Comparison of ENCODE assay signal across 8 cellular contexts in genomic region chr14:49693738-49694130, GRCh38. TPM values are rescaled to one million over a fixed set of nuclear protein-coding genes. Genes with fewer than 3 reads are reported as not detected.
DNase-seq lines count a peak whose midpoint lies in the region; ATAC-seq and TF ChIP-seq lines count a peak whose summit lies in the region.
"Not testable (repeated sequence)": the region's sequence is repeated elsewhere in the genome, so short reads cannot be mapped to it uniquely, and the experiment has no call there.

No MANE protein-coding gene starts in this region.

- intact Hi-C loops in A673 (cut with micrococcal nuclease; ENCODE audit: unreplicated experiment) (loop anchor here (2.0 kb wide), 1 partner anchor 75 kb away; the partner anchor contains the start of gene KLHDC2), spleen (cut with DNase I; ENCODE audit: low total_unique reads) (loop anchor here (10.0 kb wide), 1 partner anchor 71 kb away; the partner anchor contains the start of gene KLHDC2)

- H3K9me3 ChIP-seq in A673 (ENCODE audit: low read depth, low read length, poor library complexity, severe bottlenecking); HAP-1; SK-N-MC (ENCODE audit: low read depth, low read length); ectodermal cell (ENCODE audit: control insufficient read depth, low read length); spleen: not testable (repeated sequence)

- H3K4me1 ChIP-seq in A673 (ENCODE audit: insufficient read depth, low read length, poor library complexity, severe bottlenecking); ectodermal cell (ENCODE audit: control insufficient read depth, insufficient read depth, low read length): not testable (repeated sequence)
- H3K4me1 ChIP-seq in HAP-1 (peaks cover 19% of the 10 kb centered on the region), spleen (peaks cover 4 to 42% (median 20%) of the 10 kb centered on the region in 6 donors)

- WGBS in ectodermal cell, 2 experiments = 45 to 49% methylated on average over 13 of the region's 14 CpGs
- 18 to 34% (median 24%) methylated on average over 12 to 14 of the region's 14 CpGs for WGBS in spleen, 5 donors

- peak overlapping the region; percentile 62 for H3K4me3 ChIP-seq in A673 (ENCODE audit: low read depth, low read length, poor library complexity, severe bottlenecking)
- H3K4me3 ChIP-seq in HAP-1 = peak overlapping the region; percentile 42
- H3K4me3 ChIP-seq in SK-N-MC = peak overlapping the region; percentile 84
- H3K4me3 ChIP-seq in ectodermal cell (ENCODE audit: insufficient read depth, low read depth, low read length) = peak overlapping the region; percentile 67
- peak overlapping the region; percentile 83 for H3K4me3 ChIP-seq in iPS-11a (ENCODE audit: low read depth, low read length)
- H3K4me3 ChIP-seq in spleen = peak overlapping the region; percentile 45 to 92 (median 68)

- not testable (repeated sequence) for H3K27ac ChIP-seq in A673 (ENCODE audit: low read depth, low read length, poor library complexity, severe bottlenecking); SK-N-MC; ectodermal cell (ENCODE audit: insufficient read depth, low read depth, low read length, poor library complexity, severe bottlenecking)
- peak overlapping the region; percentile 90 to 97 (median 94) for H3K27ac ChIP-seq in spleen

- CTCF ChIA-PET in A673 (lab: Charles Lee) = interaction anchor here (0.6 kb wide), 1 partner anchor 19 kb away, joined by 6 read pairs; no protein-coding TSS in a partner anchor
- CTCF ChIA-PET in activated naive CD4-positive, alpha-beta T cell treated with anti-CD3 and anti-CD28 coated beads, Interleukin-2, amount 10 ng/mL, durations not matched to agents 7 days and 5 days (lab: Charles Lee) = not testable (repeated sequence)

- peak overlapping the region; percentile 81 for H3K9ac ChIP-seq in SK-N-MC (ENCODE audit: insufficient read length)

- H3K27me3 Mint-ChIP-seq in activated naive CD4-positive, alpha-beta T cell treated with anti-CD3 and anti-CD28 coated beads, Interleukin-2, amount 10 ng/mL, durations not matched to agents 7 days and 5 days; naive thymus-derived CD8-positive, alpha-beta T cell: not testable (repeated sequence)

- not testable (repeated sequence) for H3K27me3 ChIP-seq in A673 (replicated peaks; ENCODE audit: insufficient read depth, low read depth, low read length, poor library complexity); HAP-1 (ENCODE audit: low read depth); spleen (replicated peaks in 1 of 7)
- H3K27me3 ChIP-seq in ectodermal cell (ENCODE audit: control insufficient read depth, insufficient read depth, low read length, poor library complexity, severe bottlenecking) = peaks cover 26% of the 10 kb centered on the region

- H3K27ac Mint-ChIP-seq in activated naive CD4-positive, alpha-beta T cell treated with anti-CD3 and anti-CD28 coated beads, Interleukin-2, amount 10 ng/mL, durations not matched to agents 7 days and 5 days = not testable (repeated sequence)
- peak overlapping the region in 9 of 10 donors; percentile 18 to 94 (median 76) for H3K27ac Mint-ChIP-seq in naive thymus-derived CD8-positive, alpha-beta T cell

- H3K4me3 Mint-ChIP-seq in activated naive CD4-positive, alpha-beta T cell treated with anti-CD3 and anti-CD28 coated beads, Interleukin-2, amount 10 ng/mL, durations not matched to agents 7 days and 5 days = peak overlapping the region; percentile 71
- peak overlapping the region; percentile 67 to 94 (median 86) for H3K4me3 Mint-ChIP-seq in naive thymus-derived CD8-positive, alpha-beta T cell

- ATAC-seq in naive thymus-derived CD8-positive, alpha-beta T cell = not testable (repeated sequence)

- H3K4me1 Mint-ChIP-seq in activated naive CD4-positive, alpha-beta T cell treated with anti-CD3 and anti-CD28 coated beads, Interleukin-2, amount 10 ng/mL, durations not matched to agents 7 days and 5 days = peaks cover 30% of the 10 kb centered on the region
- peaks cover 2 to 48% (median 35%) of the 10 kb centered on the region in 4 donors for H3K4me1 Mint-ChIP-seq in naive thymus-derived CD8-positive, alpha-beta T cell

- not testable (repeated sequence) for H3K36me3 Mint-ChIP-seq in activated naive CD4-positive, alpha-beta T cell treated with anti-CD3 and anti-CD28 coated beads, Interleukin-2, amount 10 ng/mL, durations not matched to agents 7 days and 5 days; naive thymus-derived CD8-positive, alpha-beta T cell

- not testable (repeated sequence) for H3K36me3 ChIP-seq in A673 (ENCODE audit: insufficient read depth, low read length, poor library complexity, severe bottlenecking); HAP-1 (replicated peaks); SK-N-MC (ENCODE audit: insufficient read depth, low read length); ectodermal cell (ENCODE audit: control insufficient read depth, insufficient read depth, low read length); spleen

- not testable (repeated sequence) for TF ChIP-seq POLR2A in spleen (IDR thresholded peaks at IDR 0.05)

- in situ Hi-C loops in HAP-1 (cut with MboI; ENCODE audit: low sequenced_read_pairs) = not testable (repeated sequence)

- TF ChIP-seq CTCF in A673 (conservative IDR thresholded peaks at IDR 0.05; ENCODE audit: low read depth, low read length); spleen (IDR thresholded peaks at IDR 0.05 in 8 of 11, conservative IDR thresholded peaks at IDR 0.05 in 3 of 11): not testable (repeated sequence)

- not testable (repeated sequence) for H3K9me3 Mint-ChIP-seq in activated naive CD4-positive, alpha-beta T cell treated with anti-CD3 and anti-CD28 coated beads, Interleukin-2, amount 10 ng/mL, durations not matched to agents 7 days and 5 days; naive thymus-derived CD8-positive, alpha-beta T cell

- POLR2A ChIA-PET in A673 (lab: Charles Lee; ENCODE audit: low non-redundant PET) = interaction anchor here (0.7 kb wide), 1 partner anchor 714 kb away, joined by 3 read pairs; no protein-coding TSS in a partner anchor
- POLR2A ChIA-PET in naive thymus-derived CD8-positive, alpha-beta T cell (lab: Charles Lee) = interaction anchor here (0.6 to 2.7 kb wide), 5 partner anchors 60 to 199 kb away, joined by 4 to 19 read pairs (median 10); partner anchors contain the start of genes ARF6, DNAAF2, KLHDC2 and MGAT2

- not testable (repeated sequence) for BruUV-seq in A673 (replicated peaks; lab: Mats Ljungman, UMichigan)

- DNase-seq in A673 (ENCODE audit: low spot score); HAP-1 (ENCODE audit: low spot score in 2 of 2); SK-N-MC (ENCODE audit: low read depth, low spot score); naive thymus-derived CD8-positive, alpha-beta T cell; spleen: not testable (repeated sequence)
- DNase-seq in activated naive CD4-positive, alpha-beta T cell treated with anti-CD3 and anti-CD28 coated beads, Interleukin-2, amount 10 ng/mL, durations not matched to agents 7 days and 5 days = peak; percentile 39

RNA-seq across cellular contexts. Expression of gene KLHDC1, which starts 0.8 kb away (rescaled TPM):
- total RNA-seq in A673 (2021) = 1.3 TPM in 2 replicates
- polyA plus RNA-seq in ectodermal cell (2013, experiment 1 of 4) = 0.74 TPM
- polyA plus RNA-seq in ectodermal cell (2013, experiment 2 of 4) = 0.96 TPM
- 1.0 TPM for polyA plus RNA-seq in ectodermal cell (2013, experiment 3 of 4)
- polyA plus RNA-seq in ectodermal cell (2013, experiment 4 of 4) = 1.1 TPM
- 10 to 100 TPM; 18.2 to 19.3 TPM for total RNA-seq in naive thymus-derived CD8-positive, alpha-beta T cell
- polyA plus RNA-seq in naive thymus-derived CD8-positive, alpha-beta T cell = 1 to 10 TPM; 2.6 to 9.0 (median 3.2) TPM
- 10 to 100 TPM in 4 of 7 donors, 1 to 10 TPM in 3; 5.9 to 12.8 (median 10.2) TPM for total RNA-seq in spleen
- 1 to 10 TPM; 3.1 to 4.3 (median 3.2) TPM for polyA plus RNA-seq in spleen

RNA-seq across cellular contexts. Expression of gene POLE2, which starts 5.7 kb away (rescaled TPM):
- total RNA-seq in A673 (2021) (39.5 and 42.1 TPM in 2 replicates), spleen (1 to 10 TPM; 1.8 to 7.4 (median 3.9) TPM)
- 41.7 TPM for polyA plus RNA-seq in ectodermal cell (2013, experiment 1 of 4)
- polyA plus RNA-seq in ectodermal cell (2013, experiment 2 of 4) = 34.9 TPM
- 42.8 TPM for polyA plus RNA-seq in ectodermal cell (2013, experiment 3 of 4)
- 38.9 TPM for polyA plus RNA-seq in ectodermal cell (2013, experiment 4 of 4)
- total RNA-seq in naive thymus-derived CD8-positive, alpha-beta T cell = 1 to 10 TPM; 1.9 to 2.0 TPM
- 1 to 10 TPM; 1.3 to 3.2 (median 1.6) TPM for polyA plus RNA-seq in naive thymus-derived CD8-positive, alpha-beta T cell
- polyA plus RNA-seq in spleen = 1 to 10 TPM; 3.0 to 4.9 (median 3.5) TPM

RNA-seq across cellular contexts. Expression of gene DNAAF2, which starts 58.7 kb away (rescaled TPM):
- 12.4 and 13.7 TPM in 2 replicates for total RNA-seq in A673 (2021)
- 21.5 TPM for polyA plus RNA-seq in ectodermal cell (2013, experiment 1 of 4)
- 22.7 TPM for polyA plus RNA-seq in ectodermal cell (2013, experiment 2 of 4)
- polyA plus RNA-seq in ectodermal cell (2013, experiment 3 of 4) = 21.6 TPM
- 23.2 TPM for polyA plus RNA-seq in ectodermal cell (2013, experiment 4 of 4)
- total RNA-seq in naive thymus-derived CD8-positive, alpha-beta T cell = 1 to 10 TPM; 6.9 TPM
- 10 to 100 TPM; 10.1 to 16.7 (median 12.3) TPM for polyA plus RNA-seq in naive thymus-derived CD8-positive, alpha-beta T cell
- total RNA-seq in spleen = 10 to 100 TPM in 1 of 7 donors, 1 to 10 TPM in 6; 3.9 to 10.1 (median 6.3) TPM
- 1 to 10 TPM; 6.5 to 6.9 (median 6.6) TPM for polyA plus RNA-seq in spleen
